Comparison of ENCODE assay signal across 1 cellular context in the genomic region with DNA sequence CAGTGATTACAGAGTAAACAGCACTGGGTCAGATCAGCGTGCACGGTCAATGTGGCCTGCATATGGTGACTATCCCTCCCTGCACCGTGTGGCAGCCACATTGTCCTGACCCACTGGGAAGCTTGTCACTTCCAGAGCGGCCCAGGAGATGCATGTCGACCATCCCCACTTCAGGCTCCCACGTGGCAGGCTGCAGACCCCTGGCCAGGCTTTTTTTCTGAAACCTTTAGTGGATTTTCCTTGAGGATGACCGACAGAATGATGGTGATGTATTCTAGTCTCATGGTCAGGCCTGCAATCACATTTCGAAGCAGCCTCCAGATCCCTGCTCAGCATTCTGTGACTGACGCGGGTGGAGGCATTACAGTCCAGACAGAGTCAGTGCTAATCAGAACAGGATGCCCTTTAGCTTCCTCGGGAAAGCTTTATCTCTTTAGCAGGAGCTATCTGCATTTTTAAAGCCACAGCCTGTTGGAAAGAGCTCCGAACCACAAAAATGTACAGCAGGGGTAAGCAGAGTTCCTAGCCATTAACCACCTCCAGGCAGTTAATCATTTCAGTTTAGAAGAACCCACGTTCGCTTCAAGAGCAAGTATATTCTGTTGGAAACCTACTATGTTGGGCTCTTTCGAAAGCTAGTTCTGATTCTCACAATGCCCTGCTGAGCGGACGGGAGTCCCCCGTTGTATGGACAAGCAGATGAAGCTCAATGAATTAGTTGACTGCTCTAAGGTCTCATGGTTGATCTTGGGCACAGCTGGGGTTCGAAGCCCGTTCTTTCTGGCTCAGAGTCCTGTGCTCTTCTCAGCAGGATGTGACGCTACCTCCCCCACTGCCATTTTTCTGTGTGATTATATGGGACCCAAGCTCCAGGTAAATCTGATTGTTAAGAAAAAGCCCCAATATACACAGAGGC.
A peak's percentile ranks its signal among the peaks of the same experiment; 100 is the strongest.
TF ChIP-seq lines count a peak whose summit lies in the region.

No MANE protein-coding gene starts in this region.

TF ChIP-seq in K562, 482 proteins besides CTCF, POLR2A, EP300 and RAD21 (continued from another document and continues in another):
- TF ChIP-seq JUN (IDR thresholded peaks at IDR 0.05; ENCODE audit: borderline replicate concordance, low read depth, low read length) = no peak
- no peak for TF ChIP-seq JUN (CRISPR knock-in tag; IDR thresholded peaks at IDR 0.05; ENCODE audit: borderline replicate concordance)
- TF ChIP-seq KLF10 (CRISPR knock-in tag; IDR thresholded peaks at IDR 0.05) = no peak
- TF ChIP-seq TBP (optimal IDR thresholded peaks at IDR 0.05; ENCODE audit: low read depth, low read length) = peak; percentile 60
- TF ChIP-seq RFX5 (IDR thresholded peaks at IDR 0.05; ENCODE audit: low read depth, low read length) = no peak
- no peak for TF ChIP-seq ZFX (CRISPR knock-in tag; IDR thresholded peaks at IDR 0.05)
- no peak for TF ChIP-seq ZNF282 (CRISPR knock-in tag; IDR thresholded peaks at IDR 0.05)
- no peak for TF ChIP-seq ZNF717 (CRISPR knock-in tag; IDR thresholded peaks at IDR 0.05)
- no peak for TF ChIP-seq STAT5B (CRISPR knock-in tag; IDR thresholded peaks at IDR 0.05)
- TF ChIP-seq RBBP5 (IDR thresholded peaks at IDR 0.05; ENCODE audit: borderline replicate concordance, insufficient read depth, low read length, poor library complexity, severe bottlenecking) = no peak
- no peak for TF ChIP-seq PRPF4 (IDR thresholded peaks at IDR 0.05; ENCODE audit: insufficient read depth, low read depth, low read length, poor library complexity, severe bottlenecking)
- TF ChIP-seq, protein P1, sequence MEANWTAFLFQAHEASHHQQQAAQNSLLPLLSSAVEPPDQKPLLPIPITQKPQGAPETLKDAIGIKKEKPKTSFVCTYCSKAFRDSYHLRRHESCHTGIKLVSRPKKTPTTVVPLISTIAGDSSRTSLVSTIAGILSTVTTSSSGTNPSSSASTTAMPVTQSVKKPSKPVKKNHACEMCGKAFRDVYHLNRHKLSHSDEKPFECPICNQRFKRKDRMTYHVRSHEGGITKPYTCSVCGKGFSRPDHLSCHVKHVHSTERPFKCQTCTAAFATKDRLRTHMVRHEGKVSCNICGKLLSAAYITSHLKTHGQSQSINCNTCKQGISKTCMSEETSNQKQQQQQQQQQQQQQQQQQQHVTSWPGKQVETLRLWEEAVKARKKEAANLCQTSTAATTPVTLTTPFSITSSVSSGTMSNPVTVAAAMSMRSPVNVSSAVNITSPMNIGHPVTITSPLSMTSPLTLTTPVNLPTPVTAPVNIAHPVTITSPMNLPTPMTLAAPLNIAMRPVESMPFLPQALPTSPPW (CRISPR knock-in tag; IDR thresholded peaks at IDR 0.05) = peak; percentile 50
- no peak for TF ChIP-seq ZNF174 (CRISPR knock-in tag; IDR thresholded peaks at IDR 0.05)
- TF ChIP-seq, protein P2, sequence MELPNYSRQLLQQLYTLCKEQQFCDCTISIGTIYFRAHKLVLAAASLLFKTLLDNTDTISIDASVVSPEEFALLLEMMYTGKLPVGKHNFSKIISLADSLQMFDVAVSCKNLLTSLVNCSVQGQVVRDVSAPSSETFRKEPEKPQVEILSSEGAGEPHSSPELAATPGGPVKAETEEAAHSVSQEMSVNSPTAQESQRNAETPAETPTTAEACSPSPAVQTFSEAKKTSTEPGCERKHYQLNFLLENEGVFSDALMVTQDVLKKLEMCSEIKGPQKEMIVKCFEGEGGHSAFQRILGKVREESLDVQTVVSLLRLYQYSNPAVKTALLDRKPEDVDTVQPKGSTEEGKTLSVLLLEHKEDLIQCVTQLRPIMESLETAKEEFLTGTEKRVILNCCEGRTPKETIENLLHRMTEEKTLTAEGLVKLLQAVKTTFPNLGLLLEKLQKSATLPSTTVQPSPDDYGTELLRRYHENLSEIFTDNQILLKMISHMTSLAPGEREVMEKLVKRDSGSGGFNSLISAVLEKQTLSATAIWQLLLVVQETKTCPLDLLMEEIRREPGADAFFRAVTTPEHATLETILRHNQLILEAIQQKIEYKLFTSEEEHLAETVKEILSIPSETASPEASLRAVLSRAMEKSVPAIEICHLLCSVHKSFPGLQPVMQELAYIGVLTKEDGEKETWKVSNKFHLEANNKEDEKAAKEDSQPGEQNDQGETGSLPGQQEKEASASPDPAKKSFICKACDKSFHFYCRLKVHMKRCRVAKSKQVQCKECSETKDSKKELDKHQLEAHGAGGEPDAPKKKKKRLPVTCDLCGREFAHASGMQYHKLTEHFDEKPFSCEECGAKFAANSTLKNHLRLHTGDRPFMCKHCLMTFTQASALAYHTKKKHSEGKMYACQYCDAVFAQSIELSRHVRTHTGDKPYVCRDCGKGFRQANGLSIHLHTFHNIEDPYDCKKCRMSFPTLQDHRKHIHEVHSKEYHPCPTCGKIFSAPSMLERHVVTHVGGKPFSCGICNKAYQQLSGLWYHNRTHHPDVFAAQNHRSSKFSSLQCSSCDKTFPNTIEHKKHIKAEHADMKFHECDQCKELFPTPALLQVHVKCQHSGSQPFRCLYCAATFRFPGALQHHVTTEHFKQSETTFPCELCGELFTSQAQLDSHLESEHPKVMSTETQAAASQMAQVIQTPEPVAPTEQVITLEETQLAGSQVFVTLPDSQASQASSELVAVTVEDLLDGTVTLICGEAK (IDR thresholded peaks at IDR 0.05) = no peak
- TF ChIP-seq, protein P2 (CRISPR knock-in tag; IDR thresholded peaks at IDR 0.05) = no peak
- 0 out of 2 replicates have a peak, but pooled peaks have one; percentile 52 for TF ChIP-seq BHLHE40 (IDR thresholded peaks at IDR 0.05; ENCODE audit: low read length)
- no peak for TF ChIP-seq ZNF766 (CRISPR knock-in tag; conservative IDR thresholded peaks at IDR 0.05)
- TF ChIP-seq, protein P3, sequence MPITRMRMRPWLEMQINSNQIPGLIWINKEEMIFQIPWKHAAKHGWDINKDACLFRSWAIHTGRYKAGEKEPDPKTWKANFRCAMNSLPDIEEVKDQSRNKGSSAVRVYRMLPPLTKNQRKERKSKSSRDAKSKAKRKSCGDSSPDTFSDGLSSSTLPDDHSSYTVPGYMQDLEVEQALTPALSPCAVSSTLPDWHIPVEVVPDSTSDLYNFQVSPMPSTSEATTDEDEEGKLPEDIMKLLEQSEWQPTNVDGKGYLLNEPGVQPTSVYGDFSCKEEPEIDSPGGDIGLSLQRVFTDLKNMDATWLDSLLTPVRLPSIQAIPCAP (CRISPR knock-in tag; IDR thresholded peaks at IDR 0.05; ENCODE audit: borderline replicate concordance) = no peak
- no peak for TF ChIP-seq ZNF133 (CRISPR knock-in tag; IDR thresholded peaks at IDR 0.05)
- TF ChIP-seq, protein P4, sequence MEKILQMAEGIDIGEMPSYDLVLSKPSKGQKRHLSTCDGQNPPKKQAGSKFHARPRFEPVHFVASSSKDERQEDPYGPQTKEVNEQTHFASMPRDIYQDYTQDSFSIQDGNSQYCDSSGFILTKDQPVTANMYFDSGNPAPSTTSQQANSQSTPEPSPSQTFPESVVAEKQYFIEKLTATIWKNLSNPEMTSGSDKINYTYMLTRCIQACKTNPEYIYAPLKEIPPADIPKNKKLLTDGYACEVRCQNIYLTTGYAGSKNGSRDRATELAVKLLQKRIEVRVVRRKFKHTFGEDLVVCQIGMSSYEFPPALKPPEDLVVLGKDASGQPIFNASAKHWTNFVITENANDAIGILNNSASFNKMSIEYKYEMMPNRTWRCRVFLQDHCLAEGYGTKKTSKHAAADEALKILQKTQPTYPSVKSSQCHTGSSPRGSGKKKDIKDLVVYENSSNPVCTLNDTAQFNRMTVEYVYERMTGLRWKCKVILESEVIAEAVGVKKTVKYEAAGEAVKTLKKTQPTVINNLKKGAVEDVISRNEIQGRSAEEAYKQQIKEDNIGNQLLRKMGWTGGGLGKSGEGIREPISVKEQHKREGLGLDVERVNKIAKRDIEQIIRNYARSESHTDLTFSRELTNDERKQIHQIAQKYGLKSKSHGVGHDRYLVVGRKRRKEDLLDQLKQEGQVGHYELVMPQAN (IDR thresholded peaks at IDR 0.05; ENCODE audit: borderline replicate concordance) = no peak
- no peak; the same call in 1 of the 2 replicates for TF ChIP-seq PHF8 (IDR thresholded peaks at IDR 0.05; ENCODE audit: borderline replicate concordance, low read length)
- no peak for TF ChIP-seq ZNF217 (CRISPR knock-in tag; IDR thresholded peaks at IDR 0.05)
- no peak; the same call in 1 of the 2 replicates for TF ChIP-seq MTA3 (IDR thresholded peaks at IDR 0.05; ENCODE audit: borderline replicate concordance)
- TF ChIP-seq ETV5 (CRISPR knock-in tag; IDR thresholded peaks at IDR 0.05; ENCODE audit: low read depth) = no peak
- TF ChIP-seq NCOA4 (IDR thresholded peaks at IDR 0.05; ENCODE audit: partially characterized antibody) = no peak
- TF ChIP-seq, protein P5, sequence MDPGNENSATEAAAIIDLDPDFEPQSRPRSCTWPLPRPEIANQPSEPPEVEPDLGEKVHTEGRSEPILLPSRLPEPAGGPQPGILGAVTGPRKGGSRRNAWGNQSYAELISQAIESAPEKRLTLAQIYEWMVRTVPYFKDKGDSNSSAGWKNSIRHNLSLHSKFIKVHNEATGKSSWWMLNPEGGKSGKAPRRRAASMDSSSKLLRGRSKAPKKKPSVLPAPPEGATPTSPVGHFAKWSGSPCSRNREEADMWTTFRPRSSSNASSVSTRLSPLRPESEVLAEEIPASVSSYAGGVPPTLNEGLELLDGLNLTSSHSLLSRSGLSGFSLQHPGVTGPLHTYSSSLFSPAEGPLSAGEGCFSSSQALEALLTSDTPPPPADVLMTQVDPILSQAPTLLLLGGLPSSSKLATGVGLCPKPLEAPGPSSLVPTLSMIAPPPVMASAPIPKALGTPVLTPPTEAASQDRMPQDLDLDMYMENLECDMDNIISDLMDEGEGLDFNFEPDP (CRISPR knock-in tag; IDR thresholded peaks at IDR 0.05) = no peak
- TF ChIP-seq FIP1L1 (IDR thresholded peaks at IDR 0.05; ENCODE audit: low read depth, low read length, poor library complexity, severe bottlenecking) = no peak
- TF ChIP-seq, protein P6, sequence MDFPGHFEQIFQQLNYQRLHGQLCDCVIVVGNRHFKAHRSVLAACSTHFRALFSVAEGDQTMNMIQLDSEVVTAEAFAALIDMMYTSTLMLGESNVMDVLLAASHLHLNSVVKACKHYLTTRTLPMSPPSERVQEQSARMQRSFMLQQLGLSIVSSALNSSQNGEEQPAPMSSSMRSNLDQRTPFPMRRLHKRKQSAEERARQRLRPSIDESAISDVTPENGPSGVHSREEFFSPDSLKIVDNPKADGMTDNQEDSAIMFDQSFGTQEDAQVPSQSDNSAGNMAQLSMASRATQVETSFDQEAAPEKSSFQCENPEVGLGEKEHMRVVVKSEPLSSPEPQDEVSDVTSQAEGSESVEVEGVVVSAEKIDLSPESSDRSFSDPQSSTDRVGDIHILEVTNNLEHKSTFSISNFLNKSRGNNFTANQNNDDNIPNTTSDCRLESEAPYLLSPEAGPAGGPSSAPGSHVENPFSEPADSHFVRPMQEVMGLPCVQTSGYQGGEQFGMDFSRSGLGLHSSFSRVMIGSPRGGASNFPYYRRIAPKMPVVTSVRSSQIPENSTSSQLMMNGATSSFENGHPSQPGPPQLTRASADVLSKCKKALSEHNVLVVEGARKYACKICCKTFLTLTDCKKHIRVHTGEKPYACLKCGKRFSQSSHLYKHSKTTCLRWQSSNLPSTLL (IDR thresholded peaks at IDR 0.05) = no peak
- TF ChIP-seq MEF2D (tag; conservative IDR thresholded peaks at IDR 0.05; ENCODE audit: low read depth) = no peak
- TF ChIP-seq, protein P7, sequence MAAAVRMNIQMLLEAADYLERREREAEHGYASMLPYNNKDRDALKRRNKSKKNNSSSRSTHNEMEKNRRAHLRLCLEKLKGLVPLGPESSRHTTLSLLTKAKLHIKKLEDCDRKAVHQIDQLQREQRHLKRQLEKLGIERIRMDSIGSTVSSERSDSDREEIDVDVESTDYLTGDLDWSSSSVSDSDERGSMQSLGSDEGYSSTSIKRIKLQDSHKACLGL (CRISPR knock-in tag; IDR thresholded peaks at IDR 0.05; ENCODE audit: borderline replicate concordance, poor library complexity, severe bottlenecking) = no peak
- no peak for TF ChIP-seq EWSR1 (IDR thresholded peaks at IDR 0.05; ENCODE audit: borderline replicate concordance, low read depth, partially characterized antibody)
- no peak for TF ChIP-seq ZNF778 (CRISPR knock-in tag; IDR thresholded peaks at IDR 0.05)
- TF ChIP-seq, protein P8, sequence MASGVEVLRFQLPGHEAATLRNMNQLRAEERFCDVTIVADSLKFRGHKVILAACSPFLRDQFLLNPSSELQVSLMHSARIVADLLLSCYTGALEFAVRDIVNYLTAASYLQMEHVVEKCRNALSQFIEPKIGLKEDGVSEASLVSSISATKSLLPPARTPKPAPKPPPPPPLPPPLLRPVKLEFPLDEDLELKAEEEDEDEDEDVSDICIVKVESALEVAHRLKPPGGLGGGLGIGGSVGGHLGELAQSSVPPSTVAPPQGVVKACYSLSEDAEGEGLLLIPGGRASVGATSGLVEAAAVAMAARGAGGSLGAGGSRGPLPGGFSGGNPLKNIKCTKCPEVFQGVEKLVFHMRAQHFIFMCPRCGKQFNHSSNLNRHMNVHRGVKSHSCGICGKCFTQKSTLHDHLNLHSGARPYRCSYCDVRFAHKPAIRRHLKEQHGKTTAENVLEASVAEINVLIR (CRISPR knock-in tag; IDR thresholded peaks at IDR 0.05) = 0 out of 2 replicates have a peak, but pooled peaks have one; percentile 18
- TF ChIP-seq ADNP (tag; IDR thresholded peaks at IDR 0.05) = no peak
- 0 out of 2 replicates have a peak, but pooled peaks have one; percentile 22 for TF ChIP-seq FOXP1 (CRISPR knock-in tag; IDR thresholded peaks at IDR 0.05)
- peak; percentile 72; the same call in 1 of the 2 replicates for TF ChIP-seq ESRRA (IDR thresholded peaks at IDR 0.05; ENCODE audit: borderline replicate concordance, low read depth)
- TF ChIP-seq NFE2 (IDR thresholded peaks at IDR 0.05; ENCODE audit: low read depth) = no peak
